Comparison of ENCODE assay signal across 8 cellular contexts in genomic region chr2:196268538-196269338, GRCh38.
DNase-seq lines count a peak whose midpoint lies in the region; ATAC-seq and TF ChIP-seq lines count a peak whose summit lies in the region.

No MANE protein-coding gene starts in this region.

- WGBS in gastroesophageal sphincter (ENCODE audit: low coverage in 1 of 2), 2 donors: 64 to 67% methylated on average over 5 to 8 of the region's 8 CpGs

- DNase-seq in SK-N-MC (ENCODE audit: low read depth, low spot score) (no peak), tibial artery (no peak), NCI-H1417 (lab: John Stamatoyannopoulos, UW) (no peak), GM03348 (ENCODE audit: low spot score) (no peak), islet precursor cell (no peak)

- H3K9me3 ChIP-seq in SK-N-MC (ENCODE audit: low read depth, low read length) (no peaks in the 10 kb centered on the region), gastroesophageal sphincter (no peaks in the 10 kb centered on the region), tibial artery (no peaks in the 10 kb centered on the region)

- no peak for TF ChIP-seq EP300 in gastroesophageal sphincter (IDR thresholded peaks at IDR 0.05)

- H2AFZ ChIP-seq in ACC112 (ENCODE audit: low read length, unreplicated experiment): no peak overlapping the region

- H3K4me1 ChIP-seq in ACC112 (ENCODE audit: control insufficient read depth, insufficient read depth, low read length, unreplicated experiment): peaks cover 39% of the 10 kb centered on the region
- no peaks in the 10 kb centered on the region for H3K4me1 ChIP-seq in gastroesophageal sphincter
- peaks cover 0 to 42% (median 19%) of the 10 kb centered on the region in 4 donors for H3K4me1 ChIP-seq in tibial artery

- no peak for TF ChIP-seq POLR2A in gastroesophageal sphincter (IDR thresholded peaks at IDR 0.05)

- ATAC-seq in GM21825 (IDR thresholded peaks at IDR 0.05; ENCODE audit: unreplicated experiment): peak; percentile 49
- peak; percentile 53 for ATAC-seq in gastroesophageal sphincter

- peak overlapping the region; percentile 8 for H3K9ac ChIP-seq in SK-N-MC (ENCODE audit: insufficient read length)

- H3K27ac ChIP-seq in ACC112 (ENCODE audit: low read depth, low read length) (peak overlapping the region; percentile 50), SK-N-MC (peak overlapping the region; percentile 74), gastroesophageal sphincter (peak overlapping the region in 1 of 4 donors; percentile 31), tibial artery (peak overlapping the region; percentile 28 to 37)

- H3K27me3 ChIP-seq in ACC112 (ENCODE audit: insufficient read depth, low read length): no peaks in the 10 kb centered on the region
- H3K27me3 ChIP-seq in gastroesophageal sphincter: no peaks in the 10 kb centered on the region
- no peaks in the 10 kb centered on the region for H3K27me3 ChIP-seq in tibial artery

- no peak overlapping the region for H3K4me3 ChIP-seq in ACC112 (ENCODE audit: low read depth, low read length)
- H3K4me3 ChIP-seq in SK-N-MC: peak overlapping the region; percentile 24; the same call in 1 of the 2 replicates
- no peak overlapping the region for H3K4me3 ChIP-seq in gastroesophageal sphincter
- H3K4me3 ChIP-seq in tibial artery: no peak overlapping the region

- intact Hi-C loops in tibial artery (cut with DNase I; ENCODE audit: low total_unique reads): no loop called here

- H3K79me2 ChIP-seq in ACC112 (ENCODE audit: control insufficient read depth, insufficient read depth, low read length, unreplicated experiment): no peaks in the 10 kb centered on the region

- no peak for TF ChIP-seq CTCF in gastroesophageal sphincter (IDR thresholded peaks at IDR 0.05)
- no peak for TF ChIP-seq CTCF in tibial artery (IDR thresholded peaks at IDR 0.05)

- no peaks in the 10 kb centered on the region for H3K36me3 ChIP-seq in ACC112 (ENCODE audit: insufficient read depth, low read length)
- H3K36me3 ChIP-seq in SK-N-MC (ENCODE audit: insufficient read depth, low read length): no peaks in the 10 kb centered on the region
- no peaks in the 10 kb centered on the region for H3K36me3 ChIP-seq in gastroesophageal sphincter
- no peaks in the 10 kb centered on the region for H3K36me3 ChIP-seq in tibial artery
